21 cellular contexts compared by ENCODE assay signal in genomic region chr2:24888177-24888576, GRCh38. TPM values are rescaled to one million over a fixed set of nuclear protein-coding genes. Genes with fewer than 3 reads are reported as not detected.
DNase-seq lines count a peak whose midpoint lies in the region; ATAC-seq and TF ChIP-seq lines count a peak whose summit lies in the region.
"Had no signal": no experiment of that assay in that cellular context is flagged by ENCODE, and none has a peak within 500 bp of the region (broad histone marks: within the 10 kb centered on the region; RNA-seq: fewer than 3 reads in every experiment).

No MANE protein-coding gene starts in this region.

- no peak overlapping the region for H3K4ac ChIP-seq in IMR-90 (ENCODE audit: low read depth, low read length)

- H2AFZ ChIP-seq in IMR-90 (replicated peaks; ENCODE audit: low read length, poor library complexity), result no peak overlapping the region

- TF ChIP-seq RAD21 in IMR-90 (IDR thresholded peaks at IDR 0.05; ENCODE audit: low read length), result no peak

- H3K36me3 Mint-ChIP-seq in activated naive CD4-positive, alpha-beta T cell treated with anti-CD3 and anti-CD28 coated beads, Interleukin-2, amount 50 U/mL, for 24 hours, result peaks cover 1% of the 10 kb centered on the region
- no peaks in the 10 kb centered on the region for H3K36me3 Mint-ChIP-seq in memory B cell
- peaks cover 28 to 49% of the 10 kb centered on the region in 2 donors for H3K36me3 Mint-ChIP-seq in stimulated activated naive B cell treated with anti-CD40 and anti-IgM and Interleukin-4, amounts not matched to agents 10 μg/mL and 1 μg/mL and 100 μg/mL, for 72 hours

- no peaks in the 10 kb centered on the region for H3K27me3 ChIP-seq in IMR-90 (ENCODE audit: control insufficient read depth, insufficient read depth, low read length)
- H3K27me3 ChIP-seq: SJSA1 had no signal

- no peak overlapping the region for H2BK15ac ChIP-seq in IMR-90 (ENCODE audit: low read depth, low read length)

- no peak overlapping the region for H4K91ac ChIP-seq in IMR-90 (ENCODE audit: insufficient read depth, low read depth, low read length)

- H4K5ac ChIP-seq in IMR-90 (ENCODE audit: low read depth, low read length), result no peak overlapping the region

- H3K79me1 ChIP-seq in IMR-90 (ENCODE audit: low read depth in 1 of 2, low read length in 2 of 2), result peaks cover 3 to 44% of the 10 kb centered on the region in 2 experiments; a peak in 3 of 4 replicates

- peaks cover 13% of the 10 kb centered on the region for H3K4me1 Mint-ChIP-seq in activated naive CD4-positive, alpha-beta T cell treated with anti-CD3 and anti-CD28 coated beads, Interleukin-2, amount 50 U/mL, for 24 hours
- H3K4me1 Mint-ChIP-seq in memory B cell, result peaks cover 33% of the 10 kb centered on the region
- H3K4me1 Mint-ChIP-seq in stimulated activated naive B cell treated with anti-CD40 and anti-IgM and Interleukin-4, amounts not matched to agents 10 μg/mL and 1 μg/mL and 100 μg/mL, for 72 hours, result peaks cover 35 to 47% of the 10 kb centered on the region in 2 donors

- H2AK9ac ChIP-seq in IMR-90 (replicated peaks; ENCODE audit: low read depth, low read length, poor library complexity), result no peak overlapping the region

- H2BK5ac ChIP-seq in IMR-90 (ENCODE audit: low read depth, low read length, poor library complexity, severe bottlenecking), result no peak overlapping the region

- H3K14ac ChIP-seq in IMR-90 (replicated peaks; ENCODE audit: low read depth, low read length), result no peak overlapping the region

- no peak overlapping the region; the same call in 1 of the 2 replicates for H2BK120ac ChIP-seq in IMR-90 (ENCODE audit: low read depth, low read length)

- no peak overlapping the region for H2BK20ac ChIP-seq in IMR-90 (ENCODE audit: low read depth, low read length)

- H3K9ac ChIP-seq in IMR-90 (ENCODE audit: low read depth, low read length), result no peak overlapping the region

- H3K27me3 Mint-ChIP-seq in activated naive CD4-positive, alpha-beta T cell treated with anti-CD3 and anti-CD28 coated beads, Interleukin-2, amount 50 U/mL, for 24 hours, result no peaks in the 10 kb centered on the region
- H3K27me3 Mint-ChIP-seq in memory B cell, result no peaks in the 10 kb centered on the region
- H3K27me3 Mint-ChIP-seq in stimulated activated naive B cell treated with anti-CD40 and anti-IgM and Interleukin-4, amounts not matched to agents 10 μg/mL and 1 μg/mL and 100 μg/mL, for 72 hours, result no peaks in the 10 kb centered on the region
- H3K27me3 Mint-ChIP-seq: CD4-positive, alpha-beta T cell had no signal

- H4K8ac ChIP-seq in IMR-90 (ENCODE audit: low read depth in 2 of 2, low read length in 2 of 2), result no peak overlapping the region

- no peak overlapping the region for H3K4me3 ChIP-seq in IMR-90 (ENCODE audit: insufficient read depth, low read depth, low read length)
- H3K4me3 ChIP-seq: SJSA1 had no signal

- H3K9me3 ChIP-seq in IMR-90 (ENCODE audit: control insufficient read depth, insufficient read depth, low read length), result peaks cover 1% of the 10 kb centered on the region
- H3K9me3 ChIP-seq: SJSA1 had no signal

- H3K56ac ChIP-seq in IMR-90 (ENCODE audit: extremely low read depth, insufficient read depth, low read length), result no peak overlapping the region

- intact Hi-C loops in IMR-90 (cut with micrococcal nuclease), result no loop called here

- H3K4me1 ChIP-seq in IMR-90 (ENCODE audit: control insufficient read depth, insufficient read depth, low read length), result peaks cover 24% of the 10 kb centered on the region
- H3K4me1 ChIP-seq: Caco-2, SJSA1 had no signal

- H3K27ac Mint-ChIP-seq in activated naive CD4-positive, alpha-beta T cell treated with anti-CD3 and anti-CD28 coated beads, Interleukin-2, amount 50 U/mL, for 24 hours, result peak overlapping the region; percentile 62
- H3K27ac Mint-ChIP-seq in memory B cell, result peak overlapping the region; percentile 99
- peak overlapping the region; percentile 56 for H3K27ac Mint-ChIP-seq in stimulated activated naive B cell treated with anti-CD40 and anti-IgM and Interleukin-4, amounts not matched to agents 10 μg/mL and 1 μg/mL and 100 μg/mL, for 72 hours
- H3K27ac Mint-ChIP-seq: CD4-positive, alpha-beta T cell had no signal

- H3K23ac ChIP-seq in IMR-90 (ENCODE audit: low read depth, low read length), result no peak overlapping the region

- no peak overlapping the region for H3K27ac ChIP-seq in IMR-90 (ENCODE audit: insufficient read depth, low read length)
- H3K27ac ChIP-seq: SJSA1 had no signal

- H3K18ac ChIP-seq in IMR-90 (ENCODE audit: low read depth, low read length), result no peak overlapping the region

- no TSS peak for BruUV-seq in IMR-90 (replicated peaks; lab: Mats Ljungman, UMichigan)

- H2AK5ac ChIP-seq in IMR-90 (ENCODE audit: low read depth, low read length), result peak overlapping the region; percentile 6; the same call in 1 of the 2 replicates

- dilution Hi-C loops in IMR-90 (cut with HindIII; ENCODE audit: low sequenced_read_pairs, unreplicated experiment), result no loop called here

- no peaks in the 10 kb centered on the region for H3K9me3 Mint-ChIP-seq in activated naive CD4-positive, alpha-beta T cell treated with anti-CD3 and anti-CD28 coated beads, Interleukin-2, amount 50 U/mL, for 24 hours
- H3K9me3 Mint-ChIP-seq in memory B cell, result peaks cover 1% of the 10 kb centered on the region
- H3K9me3 Mint-ChIP-seq in stimulated activated naive B cell treated with anti-CD40 and anti-IgM and Interleukin-4, amounts not matched to agents 10 μg/mL and 1 μg/mL and 100 μg/mL, for 72 hours, result peaks cover 9% of the 10 kb centered on the region in 2 donors
- H3K9me3 Mint-ChIP-seq: CD4-positive, alpha-beta T cell had no signal

- CTCF ChIA-PET in IMR-90 (lab: Yijun Ruan, JAX), result no interaction called here

- POLR2A ChIA-PET in IMR-90 (lab: Charles Lee; ENCODE audit: unreplicated experiment), result no interaction called here

- no peak for DNase-seq in activated naive CD4-positive, alpha-beta T cell (lab: John Stamatoyannopoulos, UW)
- no peak for DNase-seq in IMR-90
- no peak for DNase-seq in memory B cell (ENCODE audit: low spot score in 2 of 2)
- no peak for DNase-seq in stimulated activated naive B cell treated with anti-CD40 and anti-IgM and Interleukin-4, amounts not matched to agents 10 μg/mL and 1 μg/mL and 100 μg/mL, for 72 hours
- no peak for DNase-seq in activated CD4-positive, alpha-beta T cell treated with anti-CD3 and anti-CD28 coated beads, Interleukin-2, amount 50 U/mL, for 4 hours
- DNase-seq in kidney glomerular epithelial cell (lab: John Stamatoyannopoulos, UW), result no peak
- no peak for DNase-seq in stimulated activated CD4-positive, alpha-beta T cell treated with anti-CD3 and anti-CD28 coated beads, Interleukin-1b, Interleukin-23, amount 100 ng/mL, for 48 hours
- DNase-seq: Caco-2; CD4-positive, alpha-beta T cell; DMS 273 treated with DMSO at 0.1 percent for 48 hours; DND-41; GOT3; HCEC 1CT; NCI-H1105; NCI-H146; NCI-H2081 treated with DMSO at 0.1 percent for 48 hours; NCI-H446 treated with DMSO at 0.1 percent for 48 hours; NCI-H526 treated with DMSO at 0.1 percent for 48 hours; OCI-M1 had no signal

- no peak for TF ChIP-seq CTCF in IMR-90 (conservative IDR thresholded peaks at IDR 0.05; ENCODE audit: low read depth, low read length)

- H3K4me2 ChIP-seq in IMR-90 (ENCODE audit: low read depth, low read length), result no peak overlapping the region

- no peak overlapping the region for H3K4me3 Mint-ChIP-seq in activated naive CD4-positive, alpha-beta T cell treated with anti-CD3 and anti-CD28 coated beads, Interleukin-2, amount 50 U/mL, for 24 hours
- peak overlapping the region; percentile 11 for H3K4me3 Mint-ChIP-seq in memory B cell
- H3K4me3 Mint-ChIP-seq in stimulated activated naive B cell treated with anti-CD40 and anti-IgM and Interleukin-4, amounts not matched to agents 10 μg/mL and 1 μg/mL and 100 μg/mL, for 72 hours, result peak overlapping the region; percentile 35 to 48
- H3K4me3 Mint-ChIP-seq: CD4-positive, alpha-beta T cell had no signal

- H4K20me1 ChIP-seq in IMR-90 (ENCODE audit: insufficient read depth, low read length), result no peaks in the 10 kb centered on the region

- peaks cover 20% of the 10 kb centered on the region for H3K9me1 ChIP-seq in IMR-90 (ENCODE audit: insufficient read depth, low read length)

- in situ Hi-C loops in IMR-90 (cut with MboI; ENCODE audit: low sequenced_read_pairs), result no loop called here

- no peaks in the 10 kb centered on the region for H3K36me3 ChIP-seq in IMR-90 (ENCODE audit: control insufficient read depth, insufficient read depth, low read length)
- H3K36me3 ChIP-seq: SJSA1 had no signal

- ATAC-seq in IMR-90 (ENCODE audit: low read depth) (no peak), memory B cell (ENCODE audit: low read depth) (no peak)
- no peak for ATAC-seq in stimulated activated naive B cell treated with anti-CD40 and anti-IgM and Interleukin-4, amounts not matched to agents 10 μg/mL and 1 μg/mL and 100 μg/mL, for 72 hours (replicated peaks)

- no peak for TF ChIP-seq POLR2A in IMR-90 (IDR thresholded peaks at IDR 0.05; ENCODE audit: low read depth, low read length)

- 100% methylated on average over 2 of the region's 6 CpGs; no CpG with 5 or more reads in 1 of the 2 experiments for WGBS in IMR-90 (ENCODE audit: extremely low coverage in 2 of 2, insufficient read length in 1 of 2), 2 experiments

TF ChIP-seq in IMR-90, 13 proteins besides CTCF, POLR2A, EP300 and RAD21 (continues in another document):
- no peak for TF ChIP-seq SMC3 (IDR thresholded peaks at IDR 0.05; ENCODE audit: low read depth, low read length)
- no peak for TF ChIP-seq CEBPB (IDR thresholded peaks at IDR 0.05; ENCODE audit: low read depth, low read length)
- TF ChIP-seq MXI1 (IDR thresholded peaks at IDR 0.05; ENCODE audit: borderline replicate concordance, low read depth, low read length), result no peak
- TF ChIP-seq ELK1 (IDR thresholded peaks at IDR 0.05; ENCODE audit: borderline replicate concordance, low read depth, low read length), result no peak
- no peak for TF ChIP-seq USF2 (IDR thresholded peaks at IDR 0.05; ENCODE audit: low read depth, low read length)

RNA-seq across cellular contexts. Expression of gene ADCY3, which starts 31.9 kb away (rescaled TPM):
- 16.4 and 17.4 TPM in 2 replicates for total RNA-seq in IMR-90 (2012; rRNA removed)
- polyA plus RNA-seq in IMR-90 (2012; rRNA removed), result 46.1 and 50.4 TPM in 2 replicates
- polyA plus RNA-seq in IMR-90 (2012; cell fraction: cytosol; rRNA removed), result 52.5 and 55.2 TPM in 2 replicates
- 83.7 and 123 TPM in 2 replicates for polyA plus RNA-seq in IMR-90 (2012; cell fraction: nucleus; rRNA removed; ENCODE audit: low replicate concordance)
